ENCODE assay signal across 33 cellular contexts in the genomic region with DNA sequence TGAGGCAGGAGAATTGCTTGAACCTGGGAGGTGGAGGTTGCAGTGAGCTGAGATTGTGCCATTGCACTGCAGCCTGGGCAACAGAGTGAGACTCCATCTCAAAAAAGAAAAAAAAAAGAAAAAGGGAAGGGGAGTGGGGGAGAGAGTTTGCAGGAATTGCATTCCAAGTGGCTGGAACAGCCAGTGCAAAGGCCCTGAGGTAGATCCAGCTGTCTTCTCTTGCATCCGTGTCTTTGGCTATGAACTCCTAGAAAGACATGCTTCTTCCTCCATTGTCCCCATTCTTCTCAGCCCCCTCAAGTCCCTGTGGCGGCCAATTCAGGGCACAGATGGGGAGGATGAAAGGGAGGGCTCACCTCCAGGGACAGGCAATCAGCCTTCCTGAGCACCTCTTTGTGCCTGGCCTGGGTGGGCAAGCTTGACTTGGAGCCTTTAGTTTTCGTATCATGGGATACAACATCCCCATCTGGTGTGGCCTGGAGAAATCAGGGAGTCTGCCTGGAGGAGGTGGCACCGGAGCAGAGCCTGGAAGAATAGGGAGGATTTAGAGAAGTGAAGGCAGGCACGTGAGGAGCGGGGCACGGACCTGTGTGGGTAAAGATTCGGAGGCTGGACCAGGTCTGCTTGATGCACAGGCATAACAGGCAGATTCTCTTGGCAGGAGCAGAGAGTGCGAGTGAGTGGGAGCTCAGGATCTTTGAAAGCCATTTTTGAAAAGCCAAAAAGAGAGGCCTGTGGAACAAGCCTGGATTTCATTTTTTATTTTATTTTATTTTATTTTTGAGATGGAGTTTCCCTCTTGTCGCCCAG. TPM values are rescaled to one million over a fixed set of nuclear protein-coding genes. Genes with fewer than 3 reads are reported as not detected.
"Had no signal": no experiment of that assay in that cellular context is flagged by ENCODE, and none has a peak within 500 bp of the region (broad histone marks: within the 10 kb centered on the region; RNA-seq: fewer than 3 reads in every experiment).

No MANE protein-coding gene starts in this region.

- H3K27me3 Mint-ChIP-seq: activated CD4-positive, alpha-beta memory T cell treated with anti-CD3 and anti-CD28 coated beads for 36 hours; activated naive CD8-positive, alpha-beta T cell had no signal

- H3K36me3 Mint-ChIP-seq: activated CD4-positive, alpha-beta memory T cell treated with anti-CD3 and anti-CD28 coated beads for 36 hours; activated naive CD4-positive, alpha-beta T cell treated with anti-CD3 and anti-CD28 coated beads, Interleukin-2, amount 10 ng/mL, durations not matched to agents 7 days and 5 days; activated naive CD8-positive, alpha-beta T cell; brain had no signal

- H3K9ac ChIP-seq: SK-N-SH had no signal

- H3K9me3 Mint-ChIP-seq: activated B cell treated with CpG ODN at 0.5 μM for 24 hours; activated CD4-positive, alpha-beta memory T cell treated with anti-CD3 and anti-CD28 coated beads for 36 hours; activated naive CD4-positive, alpha-beta T cell treated with anti-CD3 and anti-CD28 coated beads, Interleukin-2, amount 10 ng/mL, durations not matched to agents 7 days and 5 days; activated naive CD8-positive, alpha-beta T cell treated with anti-CD3 and anti-CD28 coated beads, Interleukin-2, amount 50 U/mL, for 24 hours; T-helper 1 cell treated with Interleukin-12 subunit alpha and Interleukin-12 subunit beta and Interleukin-4 antibody, amounts not matched to agents 30 μg/mL and 1 μg/mL, for 36 hours; T-helper 2 cell treated with Interferon-gamma antibody and Interleukin-4, amounts not matched to agents 5 μg/mL and 100 μg/mL, for 36 hours had no signal

- DNase-seq: activated B cell treated with CpG ODN at 0.5 μM for 24 hours; activated CD4-positive, alpha-beta memory T cell treated with anti-CD3 and anti-CD28 coated beads for 36 hours; activated CD4-positive, alpha-beta T cell treated with anti-CD3 and anti-CD28 coated beads for 4 hours; activated CD4-positive, alpha-beta T cell treated with anti-CD3 and anti-CD28 coated beads, Interleukin-2, amount 50 U/mL, for 1 hour; activated CD4-positive, CD25-positive, alpha-beta regulatory T cell treated with anti-CD3 and anti-CD28 coated beads, Interleukin-2, amount 50 U/mL, for 72 hours; activated CD8-positive, alpha-beta memory T cell treated with anti-CD3 and anti-CD28 coated beads, Interleukin-2, amount 50 U/mL, for 4 hours; activated effector memory CD4-positive, alpha-beta T cell treated with Interleukin-2 at 50 U/mL for 16 hours; activated naive CD4-positive, alpha-beta T cell treated with anti-CD3 and anti-CD28 coated beads, Interleukin-2, amount 10 ng/mL, durations not matched to agents 7 days and 5 days; activated naive CD8-positive, alpha-beta T cell treated with anti-CD3 and anti-CD28 coated beads, Interleukin-2, amount 50 U/mL, for 24 hours; activated T-cell treated with anti-CD3 and anti-CD28 coated beads for 4 hours; activated T-cell treated with anti-CD3 and anti-CD28 coated beads, Interleukin-2, amount 50 U/mL, for 48 hours; cerebellar nuclear complex; NCI-H1092 treated with DMSO at 0.1 percent for 48 hours; NCI-H1417 treated with DMSO at 0.1 percent for 48 hours; NCI-H1694; NCI-H2029 treated with DMSO at 0.1 percent for 48 hours; NCI-H2107; NCI-H2171; NCI-H510A; NCI-H526; NCI-H748 treated with DMSO at 0.1 percent for 48 hours; NK-92 treated with Interleukin-12 subunit alpha and Interleukin-12 subunit beta, amount 100 ng/mL, for 24 hours; PC-3; Peyer's patch; RPMI8226; SHP77 treated with DMSO at 0.1 percent for 48 hours; SK-N-SH had no signal

- ATAC-seq: activated naive CD8-positive, alpha-beta T cell treated with anti-CD3 and anti-CD28 coated beads, Interleukin-2, amount 50 U/mL, for 24 hours had no signal

- H3K9me3 ChIP-seq: Peyer's patch, SJSA1, SK-N-SH had no signal

- H3K4me3 ChIP-seq: Peyer's patch, SJSA1 had no signal

- H3K27ac ChIP-seq: SJSA1 had no signal

- H3K27ac Mint-ChIP-seq: activated B cell treated with CpG ODN at 0.5 μM for 24 hours; activated CD4-positive, alpha-beta memory T cell treated with anti-CD3 and anti-CD28 coated beads for 36 hours; activated naive CD4-positive, alpha-beta T cell treated with anti-CD3 and anti-CD28 coated beads, Interleukin-2, amount 10 ng/mL, durations not matched to agents 7 days and 5 days; activated naive CD8-positive, alpha-beta T cell; activated naive CD8-positive, alpha-beta T cell treated with anti-CD3 and anti-CD28 coated beads, Interleukin-2, amount 50 U/mL, for 24 hours; T-helper 1 cell treated with Interleukin-12 subunit alpha and Interleukin-12 subunit beta and Interleukin-4 antibody, amounts not matched to agents 30 μg/mL and 1 μg/mL, for 36 hours; T-helper 2 cell treated with Interferon-gamma antibody and Interleukin-4, amounts not matched to agents 5 μg/mL and 100 μg/mL, for 36 hours had no signal

- H3K4me3 Mint-ChIP-seq: activated B cell treated with CpG ODN at 0.5 μM for 24 hours; activated CD4-positive, alpha-beta memory T cell treated with anti-CD3 and anti-CD28 coated beads for 36 hours; activated naive CD4-positive, alpha-beta T cell treated with anti-CD3 and anti-CD28 coated beads, Interleukin-2, amount 10 ng/mL, durations not matched to agents 7 days and 5 days; activated naive CD8-positive, alpha-beta T cell; activated naive CD8-positive, alpha-beta T cell treated with anti-CD3 and anti-CD28 coated beads, Interleukin-2, amount 50 U/mL, for 24 hours; T-helper 1 cell treated with Interleukin-12 subunit alpha and Interleukin-12 subunit beta and Interleukin-4 antibody, amounts not matched to agents 30 μg/mL and 1 μg/mL, for 36 hours; T-helper 2 cell treated with Interferon-gamma antibody and Interleukin-4, amounts not matched to agents 5 μg/mL and 100 μg/mL, for 36 hours had no signal

- H3K27me3 ChIP-seq: Peyer's patch, SJSA1 had no signal

- H3K36me3 ChIP-seq: Peyer's patch, SJSA1 had no signal

- H3K4me2 ChIP-seq: SK-N-SH had no signal

RNA-seq across cellular contexts. Expression of a gene that starts 34.1 kb away (rescaled TPM):
- total RNA-seq: activated B cell treated with CpG ODN at 0.5 μM for 24 hours; activated CD4-positive, alpha-beta memory T cell treated with anti-CD3 and anti-CD28 coated beads for 36 hours; bronchial epithelial cell; PC-3; SJSA1 had no signal

RNA-seq across cellular contexts. Expression of a gene that starts 41.8 kb away (rescaled TPM):
- total RNA-seq: bronchial epithelial cell, PC-3, SJSA1 had no signal
